In the genomic region with DNA sequence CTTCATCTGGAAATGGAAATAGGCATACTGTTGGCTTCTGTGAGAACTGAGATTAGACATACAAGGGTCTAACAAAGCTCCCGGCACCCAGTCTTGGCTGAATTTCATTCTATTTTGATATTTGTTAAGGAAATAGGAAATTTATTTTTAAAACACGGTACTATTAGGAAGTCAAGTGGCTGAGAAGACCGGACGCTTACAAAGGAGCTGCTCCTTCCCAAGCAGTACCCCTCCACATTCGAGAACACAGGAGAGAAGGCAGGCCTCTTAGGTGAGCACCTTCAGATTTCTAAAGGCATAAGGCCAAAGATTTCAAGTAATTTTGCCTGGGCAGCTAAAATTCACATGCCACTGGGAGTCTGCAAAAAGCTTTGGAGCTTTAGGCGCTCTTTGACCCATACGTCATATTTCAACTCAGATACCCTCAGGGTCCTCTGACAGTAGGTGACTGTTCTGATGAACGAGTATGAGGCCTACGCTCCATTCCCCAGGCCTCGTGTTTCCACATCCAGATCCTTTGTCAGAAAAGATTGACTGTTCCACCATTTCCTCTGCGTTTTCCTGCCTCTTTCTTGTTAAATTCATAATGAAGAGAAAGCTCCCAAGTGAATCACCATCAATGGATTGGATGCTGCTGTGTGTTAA, we compare ENCODE assay signal across 28 cellular contexts. TPM values are rescaled to one million over a fixed set of nuclear protein-coding genes. Genes with fewer than 3 reads are reported as not detected.
"Had no signal": no experiment of that assay in that cellular context is flagged by ENCODE, and none has a peak within 500 bp of the region (broad histone marks: within the 10 kb centered on the region; RNA-seq: fewer than 3 reads in every experiment).

No MANE protein-coding gene starts in this region.

- H3K27ac Mint-ChIP-seq: dendritic cell treated with granulocyte-macrophage colony-stimulating factor and Interleukin-4, amounts not matched to agents 40 ng/mL and 50 ng/mL, for 4 days; endodermal cell; memory B cell; naive thymus-derived CD8-positive, alpha-beta T cell; progenitor cell of endocrine pancreas; stimulated activated effector memory CD8-positive, alpha-beta T cell treated with anti-CD3 and anti-CD28 coated beads, Interleukin-12 subunit alpha, Interleukin-12 subunit beta, amount 100 ng/mL, for 72 hours had no signal

- H3K36me3 ChIP-seq: heart right ventricle, ovary, sigmoid colon, stomach, thyroid gland, upper lobe of right lung, uterus had no signal

- H3K4me3 ChIP-seq: heart right ventricle, lung, ovary, sigmoid colon, stomach, thyroid gland, upper lobe of right lung, uterus had no signal

- DNase-seq: central memory CD4-positive, alpha-beta T cell; effector CD8-positive, alpha-beta T cell; endodermal cell; foreskin keratinocyte; glutamatergic neuron; heart right ventricle; hippocampal formation; left cardiac atrium; left ventricle myocardium superior; naive thymus-derived CD8-positive, alpha-beta T cell; occipital lobe; ovary; right cardiac atrium; sigmoid colon; stimulated activated CD4-positive, alpha-beta T cell treated with anti-CD3 and anti-CD28 coated beads, Interleukin-2, amount 100 ng/mL, for 24 hours; stimulated activated CD4-positive, alpha-beta T cell treated with anti-CD3 and anti-CD28 coated beads, Interleukin-4, amount 100 ng/mL, for 24 hours; stimulated activated naive CD4-positive, alpha-beta T cell treated with Interleukin-2 at 50 U/mL for 16 hours; stomach; thyroid gland; upper lobe of right lung; uterus had no signal

- H3K4me3 Mint-ChIP-seq: dendritic cell treated with granulocyte-macrophage colony-stimulating factor and Interleukin-4, amounts not matched to agents 40 ng/mL and 50 ng/mL, for 4 days; endodermal cell; memory B cell; naive thymus-derived CD8-positive, alpha-beta T cell; stimulated activated effector memory CD8-positive, alpha-beta T cell treated with anti-CD3 and anti-CD28 coated beads, Interleukin-12 subunit alpha, Interleukin-12 subunit beta, amount 100 ng/mL, for 72 hours had no signal

- H3K36me3 Mint-ChIP-seq: memory B cell; naive thymus-derived CD8-positive, alpha-beta T cell; stimulated activated effector memory CD8-positive, alpha-beta T cell treated with anti-CD3 and anti-CD28 coated beads, Interleukin-12 subunit alpha, Interleukin-12 subunit beta, amount 100 ng/mL, for 72 hours had no signal

- H3K9me3 ChIP-seq: heart right ventricle, ovary, sigmoid colon, stomach, thyroid gland, upper lobe of right lung, uterus had no signal

- H3K4me1 ChIP-seq: foreskin keratinocyte, sigmoid colon, stomach, thyroid gland, upper lobe of right lung, uterus had no signal

- ATAC-seq: esophagus mucosa; foreskin keratinocyte; left cardiac atrium; left ventricle myocardium superior; naive thymus-derived CD8-positive, alpha-beta T cell; right cardiac atrium; stimulated activated effector memory CD8-positive, alpha-beta T cell treated with anti-CD3 and anti-CD28 coated beads, Interleukin-12 subunit alpha, Interleukin-12 subunit beta, amount 100 ng/mL, for 72 hours; upper lobe of right lung had no signal

- H3K4me1 Mint-ChIP-seq: memory B cell; naive thymus-derived CD8-positive, alpha-beta T cell; stimulated activated effector memory CD8-positive, alpha-beta T cell treated with anti-CD3 and anti-CD28 coated beads, Interleukin-12 subunit alpha, Interleukin-12 subunit beta, amount 100 ng/mL, for 72 hours had no signal

- H3K9me3 Mint-ChIP-seq: dendritic cell treated with granulocyte-macrophage colony-stimulating factor and Interleukin-4, amounts not matched to agents 40 ng/mL and 50 ng/mL, for 4 days; memory B cell; naive thymus-derived CD8-positive, alpha-beta T cell; stimulated activated effector memory CD8-positive, alpha-beta T cell treated with anti-CD3 and anti-CD28 coated beads, Interleukin-12 subunit alpha, Interleukin-12 subunit beta, amount 100 ng/mL, for 72 hours had no signal

- H3K27me3 ChIP-seq: foreskin keratinocyte, ovary, sigmoid colon, thyroid gland, upper lobe of right lung, uterus had no signal

- H3K27me3 Mint-ChIP-seq: progenitor cell of endocrine pancreas had no signal

- H3K27ac ChIP-seq: epithelial cell of prostate, foreskin keratinocyte, ovary, sigmoid colon, stomach, thyroid gland, upper lobe of right lung, uterus had no signal

RNA-seq across cellular contexts. Expression of a gene that starts 17.3 kb away (rescaled TPM):
- total RNA-seq: foreskin keratinocyte; naive thymus-derived CD8-positive, alpha-beta T cell had no signal
- polyA plus RNA-seq: foreskin keratinocyte; naive thymus-derived CD8-positive, alpha-beta T cell had no signal
